In genomic region chr4:124306352-124306751, GRCh38 we compare ENCODE assay signal across 17 cellular contexts.
DNase-seq lines count a peak whose midpoint lies in the region; ATAC-seq and TF ChIP-seq lines count a peak whose summit lies in the region.
"Had no signal": no experiment of that assay in that cellular context is flagged by ENCODE, and none has a peak within 500 bp of the region (broad histone marks: within the 10 kb centered on the region; RNA-seq: fewer than 3 reads in every experiment).

No MANE protein-coding gene starts in this region.

- H3K36me3 ChIP-seq in mammary epithelial cell (ENCODE audit: insufficient read depth, low read length) (no peaks in the 10 kb centered on the region), lung (ENCODE audit: control insufficient read depth in 2 of 2, insufficient read depth in 2 of 2, low read length in 2 of 2) (no peaks in the 10 kb centered on the region), ascending aorta (no peaks in the 10 kb centered on the region)

- H3K27ac ChIP-seq in mammary epithelial cell (ENCODE audit: insufficient read depth, low read depth, low read length), result no peak overlapping the region
- H3K27ac ChIP-seq in lung (ENCODE audit: low read depth in 1 of 2, low read length in 1 of 2), result no peak overlapping the region
- H3K27ac ChIP-seq in ascending aorta, result no peak overlapping the region
- H3K27ac ChIP-seq: 22Rv1, A549, C4-2B, GM23248 had no signal

- dilution Hi-C loops in mammary epithelial cell (cut with HindIII; ENCODE audit: low sequenced_read_pairs), result no loop called here

- H4K20me1 ChIP-seq in mammary epithelial cell (ENCODE audit: insufficient read depth, low read length), result no peaks in the 10 kb centered on the region

- ATAC-seq in lung (ENCODE audit: insufficient read depth, low FRiP score), result peak; percentile 47
- no peak for ATAC-seq in activated naive CD8-positive, alpha-beta T cell treated with anti-CD3 and anti-CD28 coated beads, Interleukin-2, amount 50 U/mL, for 24 hours
- ATAC-seq: A549, HCT116 had no signal

- in situ Hi-C loops in mammary epithelial cell (cut with MboI; ENCODE audit: low sequenced_read_pairs in 2 of 2) (no loop called here), KBM-7 (cut with MboI; ENCODE audit: low pct_unique_long_range_greater_than_20kb, low sequenced_read_pairs) (no loop called here)

- H3K27ac Mint-ChIP-seq in MCF 10A (ENCODE audit: low read depth, unreplicated experiment) (no peak overlapping the region), osteocyte (ENCODE audit: unreplicated experiment) (peak overlapping the region; percentile 48)
- H3K27ac Mint-ChIP-seq in activated naive CD8-positive, alpha-beta T cell treated with anti-CD3 and anti-CD28 coated beads, Interleukin-2, amount 50 U/mL, for 24 hours, result no peak overlapping the region
- H3K27ac Mint-ChIP-seq: CD4-positive, alpha-beta T cell; HFFc6 had no signal

- H3K9ac ChIP-seq in mammary epithelial cell (ENCODE audit: insufficient read depth, low read length), result no peak overlapping the region
- H3K9ac ChIP-seq: GM23248 had no signal

- H3K9me3 Mint-ChIP-seq in MCF 10A (ENCODE audit: unreplicated experiment), result no peaks in the 10 kb centered on the region
- no peaks in the 10 kb centered on the region for H3K9me3 Mint-ChIP-seq in osteocyte (ENCODE audit: unreplicated experiment)
- H3K9me3 Mint-ChIP-seq in activated naive CD8-positive, alpha-beta T cell treated with anti-CD3 and anti-CD28 coated beads, Interleukin-2, amount 50 U/mL, for 24 hours, result no peaks in the 10 kb centered on the region
- H3K9me3 Mint-ChIP-seq: CD4-positive, alpha-beta T cell; HFFc6 had no signal

- BruUV-seq in mammary epithelial cell (replicated peaks; lab: Mats Ljungman, UMichigan) (no TSS peak), MCF 10A (replicated peaks; lab: Mats Ljungman, UMichigan) (no TSS peak)

- H3K9me3 ChIP-seq in mammary epithelial cell (replicated peaks; ENCODE audit: insufficient read depth, low read length) (no peaks in the 10 kb centered on the region), lung (ENCODE audit: control insufficient read depth in 2 of 2, insufficient read depth in 1 of 2, low read length in 1 of 2) (no peaks in the 10 kb centered on the region), ascending aorta (no peaks in the 10 kb centered on the region)
- H3K9me3 ChIP-seq: A549, Caco-2 had no signal

- peak overlapping the region; percentile 15 for H2AFZ ChIP-seq in mammary epithelial cell (ENCODE audit: low read depth, low read length)
- H2AFZ ChIP-seq: GM23248 had no signal

- TF ChIP-seq CTCF in mammary epithelial cell (conservative IDR thresholded peaks at IDR 0.05 in 1 of 2, IDR thresholded peaks at IDR 0.05 in 1 of 2; ENCODE audit: extremely low read depth in 1 of 2, insufficient read depth in 1 of 2, low read depth in 1 of 2, low read length in 2 of 2), result no peak
- no peak for TF ChIP-seq CTCF in MCF 10A (IDR thresholded peaks at IDR 0.05; ENCODE audit: unreplicated experiment)
- TF ChIP-seq CTCF in lung (IDR thresholded peaks at IDR 0.05; ENCODE audit: control extremely low read depth, extremely low read depth), result no peak
- no peak for TF ChIP-seq CTCF in osteocyte (IDR thresholded peaks at IDR 0.05)
- no peak for TF ChIP-seq CTCF in ascending aorta (IDR thresholded peaks at IDR 0.05)

- H3K4me1 Mint-ChIP-seq in MCF 10A (ENCODE audit: insufficient read depth, unreplicated experiment), result no peaks in the 10 kb centered on the region
- H3K4me1 Mint-ChIP-seq in osteocyte (ENCODE audit: unreplicated experiment), result peaks cover 23% of the 10 kb centered on the region
- H3K4me1 Mint-ChIP-seq in activated naive CD8-positive, alpha-beta T cell treated with anti-CD3 and anti-CD28 coated beads, Interleukin-2, amount 50 U/mL, for 24 hours, result no peaks in the 10 kb centered on the region

- DNase-seq in mammary epithelial cell, result no peak
- DNase-seq in MCF 10A (ENCODE audit: unreplicated experiment), result no peak
- no peak for DNase-seq in lung (ENCODE audit: low spot score)
- no peak for DNase-seq in osteocyte (ENCODE audit: extremely low spot score, unreplicated experiment)
- no peak for DNase-seq in ascending aorta (ENCODE audit: low spot score in 2 of 2)
- DNase-seq in KBM-7, result no peak
- no peak for DNase-seq in activated naive CD8-positive, alpha-beta T cell treated with anti-CD3 and anti-CD28 coated beads, Interleukin-2, amount 50 U/mL, for 24 hours
- DNase-seq: AML-193; Caco-2; CD4-positive, alpha-beta T cell; GM23248; H7; HFFc6 had no signal

- WGBS in mammary epithelial cell (ENCODE audit: low coverage, missing lambda C conversion rate), result 100% methylated on average over 1 of the region's 1 CpG
- WGBS in lung, 2 donors, result 67 to 82% methylated on average over 1 of the region's 1 CpG

- H3K36me3 Mint-ChIP-seq in MCF 10A (ENCODE audit: insufficient read depth, unreplicated experiment), result no peaks in the 10 kb centered on the region
- H3K36me3 Mint-ChIP-seq in osteocyte (ENCODE audit: unreplicated experiment), result no peaks in the 10 kb centered on the region
- no peaks in the 10 kb centered on the region for H3K36me3 Mint-ChIP-seq in activated naive CD8-positive, alpha-beta T cell treated with anti-CD3 and anti-CD28 coated beads, Interleukin-2, amount 50 U/mL, for 24 hours (ENCODE audit: low read depth)

- H3K4me3 ChIP-seq in mammary epithelial cell (replicated peaks in 1 of 3; ENCODE audit: insufficient read depth in 1 of 3, low read depth in 2 of 3, low read length in 3 of 3) (no peak overlapping the region), lung (no peak overlapping the region), ascending aorta (no peak overlapping the region)
- H3K4me3 ChIP-seq: A549, GM23248 had no signal

- POLR2A ChIA-PET in MCF 10A (lab: Yijun Ruan, JAX), result no interaction called here

- no peak overlapping the region for H3K4me2 ChIP-seq in mammary epithelial cell (ENCODE audit: insufficient read depth, low read depth, low read length)
- H3K4me2 ChIP-seq: A549 had no signal

- H3K27me3 Mint-ChIP-seq in MCF 10A (ENCODE audit: insufficient read depth, unreplicated experiment) (no peaks in the 10 kb centered on the region), osteocyte (ENCODE audit: unreplicated experiment) (no peaks in the 10 kb centered on the region)
- H3K27me3 Mint-ChIP-seq in activated naive CD8-positive, alpha-beta T cell treated with anti-CD3 and anti-CD28 coated beads, Interleukin-2, amount 50 U/mL, for 24 hours, result peaks cover 2% of the 10 kb centered on the region

- no peak overlapping the region for H3K4me3 Mint-ChIP-seq in MCF 10A (ENCODE audit: unreplicated experiment)
- no peak overlapping the region for H3K4me3 Mint-ChIP-seq in osteocyte (ENCODE audit: unreplicated experiment)
- H3K4me3 Mint-ChIP-seq in activated naive CD8-positive, alpha-beta T cell treated with anti-CD3 and anti-CD28 coated beads, Interleukin-2, amount 50 U/mL, for 24 hours, result no peak overlapping the region
- H3K4me3 Mint-ChIP-seq: CD4-positive, alpha-beta T cell; HFFc6 had no signal

- intact Hi-C loops in mammary epithelial cell (cut with micrococcal nuclease), result no loop called here
- intact Hi-C loops in MCF 10A (cut with micrococcal nuclease), result no loop called here
- intact Hi-C loops in ascending aorta (cut with DNase I), result no loop called here

- no peaks in the 10 kb centered on the region for H3K4me1 ChIP-seq in mammary epithelial cell (ENCODE audit: insufficient read depth, low read length)
- no peaks in the 10 kb centered on the region for H3K4me1 ChIP-seq in lung (ENCODE audit: control insufficient read depth in 2 of 2, insufficient read depth in 2 of 2, low read length in 2 of 2)
- H3K4me1 ChIP-seq in ascending aorta, result peaks cover 0 to 5% of the 10 kb centered on the region in 2 donors
- H3K4me1 ChIP-seq: A549, Caco-2 had no signal

- H3K27me3 ChIP-seq in mammary epithelial cell (ENCODE audit: insufficient read depth, low read length) (no peaks in the 10 kb centered on the region), lung (ENCODE audit: control insufficient read depth, insufficient read depth) (no peaks in the 10 kb centered on the region), ascending aorta (no peaks in the 10 kb centered on the region)

- no peaks in the 10 kb centered on the region for H3K79me2 ChIP-seq in mammary epithelial cell (ENCODE audit: insufficient read depth, low read length)

- CTCF ChIA-PET in mammary epithelial cell (lab: Charles Lee; ENCODE audit: low non-redundant PET), result no interaction called here
- CTCF ChIA-PET in MCF 10A (lab: Yijun Ruan, JAX), result interaction anchor here (1.7 kb wide), 1 partner anchor 14 kb away, joined by 5 read pairs; no protein-coding TSS in a partner anchor
